ENCODE assay signal across 35 cellular contexts in genomic region chrX:10851809-10852208, GRCh38.
"Had no signal": no experiment of that assay in that cellular context is flagged by ENCODE, and none has a peak within 500 bp of the region (broad histone marks: within the 10 kb centered on the region; RNA-seq: fewer than 3 reads in every experiment).

No MANE protein-coding gene starts in this region.

- H3K36me3 Mint-ChIP-seq: activated CD4-positive, alpha-beta memory T cell treated with anti-CD3 and anti-CD28 coated beads for 36 hours; activated CD8-positive, alpha-beta memory T cell treated with anti-CD3 and anti-CD28 coated beads, Interleukin-2, amount 10 ng/mL, durations not matched to agents 7 days and 5 days; activated naive CD4-positive, alpha-beta T cell treated with anti-CD3 and anti-CD28 coated beads, Interleukin-2, amount 50 U/mL, for 24 hours; activated naive CD8-positive, alpha-beta T cell treated with anti-CD3 and anti-CD28 coated beads for 36 hours; brain had no signal

- H3K4me1 Mint-ChIP-seq: activated CD4-positive, alpha-beta T cell treated with anti-CD3 and anti-CD28 coated beads for 36 hours; activated CD4-positive, alpha-beta T cell treated with anti-CD3 and anti-CD28 coated beads, Interleukin-2, amount 10 ng/mL, durations not matched to agents 24 days and 14 days; activated CD8-positive, alpha-beta memory T cell treated with anti-CD3 and anti-CD28 coated beads, Interleukin-2, amount 10 ng/mL, durations not matched to agents 7 days and 5 days; activated naive CD4-positive, alpha-beta T cell treated with anti-CD3 and anti-CD28 coated beads, Interleukin-2, amount 50 U/mL, for 24 hours; activated naive CD8-positive, alpha-beta T cell treated with anti-CD3 and anti-CD28 coated beads for 36 hours; activated naive CD8-positive, alpha-beta T cell treated with anti-CD3 and anti-CD28 coated beads, Interleukin-2, amount 50 U/mL, for 24 hours had no signal

- H3K4me3 Mint-ChIP-seq: activated CD4-positive, alpha-beta memory T cell treated with anti-CD3 and anti-CD28 coated beads for 36 hours; activated CD4-positive, alpha-beta T cell treated with anti-CD3 and anti-CD28 coated beads for 36 hours; activated CD4-positive, alpha-beta T cell treated with anti-CD3 and anti-CD28 coated beads, Interleukin-2, amount 10 ng/mL, durations not matched to agents 24 days and 14 days; activated CD8-positive, alpha-beta memory T cell treated with anti-CD3 and anti-CD28 coated beads, Interleukin-2, amount 10 ng/mL, durations not matched to agents 7 days and 5 days; activated CD8-positive, alpha-beta T cell treated with anti-CD3 and anti-CD28 coated beads, Interleukin-2, amount 10 ng/mL, durations not matched to agents 7 days and 5 days; activated naive CD4-positive, alpha-beta T cell treated with anti-CD3 and anti-CD28 coated beads for 36 hours; activated naive CD4-positive, alpha-beta T cell treated with anti-CD3 and anti-CD28 coated beads, Interleukin-2, amount 50 U/mL, for 24 hours; activated naive CD8-positive, alpha-beta T cell treated with anti-CD3 and anti-CD28 coated beads for 36 hours; activated naive CD8-positive, alpha-beta T cell treated with anti-CD3 and anti-CD28 coated beads, Interleukin-2, amount 50 U/mL, for 24 hours; activated T-helper 1 cell treated with anti-CD3 and anti-CD28 coated beads, Interleukin-12 subunit alpha, Interleukin-12 subunit beta, Interleukin-2, Interleukin-4 antibody, amounts not matched to agents 30 ng/mL and 10 ng/mL and 1 ng/mL, durations not matched to agents 14 hours and 24 hours and 36 hours; brain had no signal

- H3K9me3 Mint-ChIP-seq: activated CD4-positive, alpha-beta memory T cell treated with anti-CD3 and anti-CD28 coated beads for 36 hours; activated CD4-positive, alpha-beta T cell treated with anti-CD3 and anti-CD28 coated beads, Interleukin-2, amount 10 ng/mL, durations not matched to agents 24 days and 14 days; activated naive CD4-positive, alpha-beta T cell treated with anti-CD3 and anti-CD28 coated beads for 36 hours; activated naive CD4-positive, alpha-beta T cell treated with anti-CD3 and anti-CD28 coated beads, Interleukin-2, amount 50 U/mL, for 24 hours; activated naive CD8-positive, alpha-beta T cell treated with anti-CD3 and anti-CD28 coated beads for 36 hours; activated naive CD8-positive, alpha-beta T cell treated with anti-CD3 and anti-CD28 coated beads, Interleukin-2, amount 50 U/mL, for 24 hours; activated T-helper 1 cell treated with anti-CD3 and anti-CD28 coated beads, Interleukin-12 subunit alpha, Interleukin-12 subunit beta, Interleukin-2, Interleukin-4 antibody, amounts not matched to agents 30 ng/mL and 10 ng/mL and 1 ng/mL, durations not matched to agents 14 hours and 24 hours and 36 hours; activated T-helper 2 cell treated with anti-CD3 and anti-CD28 coated beads, Interferon-gamma antibody, Interleukin-2, Interleukin-4, amounts not matched to agents 10 μg/mL and 5 μg/mL and 100 μg/mL, durations not matched to agents 14 hours and 24 hours and 36 hours; brain had no signal

- H3K9me3 ChIP-seq: adrenal gland, breast epithelium, colonic mucosa had no signal

- H3K4me3 ChIP-seq: adrenal gland, breast epithelium, cardiac muscle cell, colonic mucosa had no signal

- H3K27ac Mint-ChIP-seq: activated CD4-positive, alpha-beta memory T cell treated with anti-CD3 and anti-CD28 coated beads for 36 hours; activated CD4-positive, alpha-beta T cell treated with anti-CD3 and anti-CD28 coated beads for 36 hours; activated CD4-positive, alpha-beta T cell treated with anti-CD3 and anti-CD28 coated beads, Interleukin-2, amount 10 ng/mL, durations not matched to agents 24 days and 14 days; activated CD8-positive, alpha-beta memory T cell treated with anti-CD3 and anti-CD28 coated beads, Interleukin-2, amount 10 ng/mL, durations not matched to agents 7 days and 5 days; activated CD8-positive, alpha-beta T cell treated with anti-CD3 and anti-CD28 coated beads, Interleukin-2, amount 10 ng/mL, durations not matched to agents 7 days and 5 days; activated naive CD4-positive, alpha-beta T cell treated with anti-CD3 and anti-CD28 coated beads for 36 hours; activated naive CD4-positive, alpha-beta T cell treated with anti-CD3 and anti-CD28 coated beads, Interleukin-2, amount 50 U/mL, for 24 hours; activated naive CD8-positive, alpha-beta T cell treated with anti-CD3 and anti-CD28 coated beads for 36 hours; activated naive CD8-positive, alpha-beta T cell treated with anti-CD3 and anti-CD28 coated beads, Interleukin-2, amount 50 U/mL, for 24 hours; activated T-helper 1 cell treated with anti-CD3 and anti-CD28 coated beads, Interleukin-12 subunit alpha, Interleukin-12 subunit beta, Interleukin-2, Interleukin-4 antibody, amounts not matched to agents 30 ng/mL and 10 ng/mL and 1 ng/mL, durations not matched to agents 14 hours and 24 hours and 36 hours; activated T-helper 2 cell treated with anti-CD3 and anti-CD28 coated beads, Interferon-gamma antibody, Interleukin-2, Interleukin-4, amounts not matched to agents 10 μg/mL and 5 μg/mL and 100 μg/mL, durations not matched to agents 14 hours and 24 hours and 36 hours had no signal

- H3K27ac ChIP-seq: adrenal gland, breast epithelium, cardiac muscle cell, colonic mucosa, epithelial cell of prostate had no signal

- H3K4me1 ChIP-seq: adrenal gland, breast epithelium, colonic mucosa had no signal

- FAIRE-seq: endometrium, endothelial cell of umbilical vein, frontal cortex, TTC549 had no signal

- H3K27me3 Mint-ChIP-seq: activated CD4-positive, alpha-beta memory T cell treated with anti-CD3 and anti-CD28 coated beads for 36 hours; activated CD4-positive, alpha-beta T cell treated with anti-CD3 and anti-CD28 coated beads for 36 hours; activated CD4-positive, alpha-beta T cell treated with anti-CD3 and anti-CD28 coated beads, Interleukin-2, amount 10 ng/mL, durations not matched to agents 24 days and 14 days; activated CD8-positive, alpha-beta memory T cell treated with anti-CD3 and anti-CD28 coated beads, Interleukin-2, amount 10 ng/mL, durations not matched to agents 7 days and 5 days; activated naive CD4-positive, alpha-beta T cell treated with anti-CD3 and anti-CD28 coated beads, Interleukin-2, amount 50 U/mL, for 24 hours; activated naive CD8-positive, alpha-beta T cell treated with anti-CD3 and anti-CD28 coated beads for 36 hours; activated naive CD8-positive, alpha-beta T cell treated with anti-CD3 and anti-CD28 coated beads, Interleukin-2, amount 50 U/mL, for 24 hours had no signal

- ATAC-seq: activated CD4-positive, alpha-beta T cell treated with anti-CD3 and anti-CD28 coated beads for 36 hours; activated CD8-positive, alpha-beta memory T cell treated with anti-CD3 and anti-CD28 coated beads, Interleukin-2, amount 10 ng/mL, durations not matched to agents 7 days and 5 days; activated CD8-positive, alpha-beta T cell treated with anti-CD3 and anti-CD28 coated beads, Interleukin-2, amount 10 ng/mL, durations not matched to agents 7 days and 5 days; activated naive CD8-positive, alpha-beta T cell treated with anti-CD3 and anti-CD28 coated beads, Interleukin-2, amount 50 U/mL, for 24 hours; esophagus mucosa had no signal

- H3K27me3 ChIP-seq: adrenal gland, cardiac muscle cell, colonic mucosa had no signal

- DNase-seq: activated CD4-positive, alpha-beta memory T cell treated with anti-CD3 and anti-CD28 coated beads for 36 hours; activated CD4-positive, alpha-beta T cell treated with anti-CD3 and anti-CD28 coated beads for 36 hours; activated CD4-positive, alpha-beta T cell treated with anti-CD3 and anti-CD28 coated beads, Interleukin-2, amount 10 ng/mL, durations not matched to agents 24 days and 14 days; activated CD4-positive, CD25-positive, alpha-beta regulatory T cell; activated CD4-positive, CD25-positive, alpha-beta regulatory T cell treated with anti-CD3 and anti-CD28 coated beads, Interleukin-2, amount 50 U/mL, for 72 hours; activated CD8-positive, alpha-beta memory T cell treated with anti-CD3 and anti-CD28 coated beads, Interleukin-2, amount 10 ng/mL, durations not matched to agents 7 days and 5 days; activated CD8-positive, alpha-beta memory T cell treated with anti-CD3 and anti-CD28 coated beads, Interleukin-2, amount 50 U/mL, for 4 hours; activated CD8-positive, alpha-beta T cell treated with anti-CD3 and anti-CD28 coated beads, Interleukin-2, amount 10 ng/mL, durations not matched to agents 7 days and 5 days; activated effector memory CD4-positive, alpha-beta T cell treated with anti-CD3 and anti-CD28 coated beads, Interleukin-2, amount 50 U/mL, for 16 hours; activated naive CD4-positive, alpha-beta T cell treated with anti-CD3 and anti-CD28 coated beads for 36 hours; activated naive CD8-positive, alpha-beta T cell treated with anti-CD3 and anti-CD28 coated beads for 36 hours; activated naive CD8-positive, alpha-beta T cell treated with anti-CD3 and anti-CD28 coated beads, Interleukin-2, amount 50 U/mL, for 24 hours; activated T-cell treated with anti-CD3 and anti-CD28 coated beads, Interleukin-2, amount 50 U/mL, for 1 hour; activated T-cell treated with anti-CD3 and anti-CD28 coated beads, Interleukin-2, amount 50 U/mL, for 48 hours; adrenal gland; aorta; central memory CD4-positive, alpha-beta T cell; cerebellar nuclear complex; colonic mucosa; effector CD8-positive, alpha-beta T cell; foreskin fibroblast; head of caudate nucleus; T-helper 2 cell had no signal

- H3K36me3 ChIP-seq: adrenal gland, breast epithelium, cardiac muscle cell, colonic mucosa had no signal
